Comparison of ENCODE assay signal across 20 cellular contexts in the genomic region with DNA sequence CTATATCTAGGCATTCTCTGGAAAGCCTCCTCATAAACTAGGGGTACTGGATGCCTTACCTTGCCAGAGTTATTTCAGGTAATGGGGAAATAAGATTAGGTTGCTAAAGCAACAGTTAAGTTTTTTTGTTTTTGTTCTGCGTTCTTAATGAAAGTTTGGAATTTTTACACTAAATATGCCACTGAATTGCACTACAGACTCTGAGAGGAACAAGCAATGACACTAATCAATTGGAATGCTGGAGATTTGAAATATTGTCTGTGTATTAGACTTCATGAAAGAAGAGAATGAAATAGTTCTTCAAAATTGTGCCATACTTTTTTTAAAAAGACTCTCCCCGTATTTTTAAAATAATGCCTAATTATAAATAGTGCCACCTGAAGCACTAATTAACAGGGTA.
"Had no signal": no experiment of that assay in that cellular context is flagged by ENCODE, and none has a peak within 500 bp of the region (broad histone marks: within the 10 kb centered on the region; RNA-seq: fewer than 3 reads in every experiment).

No MANE protein-coding gene starts in this region.

- DNase-seq: activated CD4-positive, alpha-beta memory T cell treated with anti-CD3 and anti-CD28 coated beads for 36 hours; activated CD4-positive, alpha-beta T cell treated with anti-CD3 and anti-CD28 coated beads for 36 hours; activated naive CD4-positive, alpha-beta T cell; activated naive CD8-positive, alpha-beta T cell treated with anti-CD3 and anti-CD28 coated beads, Interleukin-2, amount 10 ng/mL, durations not matched to agents 7 days and 5 days; activated T-cell treated with anti-CD3 and anti-CD28 coated beads for 4 hours; brain microvascular endothelial cell; central memory CD4-positive, alpha-beta T cell; erythroblast; heart left ventricle; kidney glomerular epithelial cell; left ventricle myocardium inferior; mammary epithelial cell; nephron progenitor cell; uterus had no signal

- H3K4me1 ChIP-seq: gastroesophageal sphincter, heart left ventricle, left ventricle myocardium inferior, right atrium auricular region, uterus had no signal

- H3K27ac ChIP-seq: brain microvascular endothelial cell, coronary artery, gastroesophageal sphincter, heart left ventricle, left ventricle myocardium inferior, prostate gland, right atrium auricular region, uterus had no signal

- H3K27me3 ChIP-seq: brain microvascular endothelial cell, gastroesophageal sphincter, heart left ventricle, right atrium auricular region, tibial nerve, uterus had no signal

- H3K9me3 ChIP-seq: prostate gland, right atrium auricular region, uterus had no signal

- H3K36me3 Mint-ChIP-seq: activated CD4-positive, alpha-beta memory T cell treated with anti-CD3 and anti-CD28 coated beads for 36 hours; activated naive CD8-positive, alpha-beta T cell treated with anti-CD3 and anti-CD28 coated beads, Interleukin-2, amount 10 ng/mL, durations not matched to agents 7 days and 5 days had no signal

- H3K4me1 Mint-ChIP-seq: activated CD4-positive, alpha-beta T cell treated with anti-CD3 and anti-CD28 coated beads for 36 hours; activated naive CD8-positive, alpha-beta T cell treated with anti-CD3 and anti-CD28 coated beads, Interleukin-2, amount 10 ng/mL, durations not matched to agents 7 days and 5 days; nephron progenitor cell had no signal

- H3K4me3 Mint-ChIP-seq: activated CD4-positive, alpha-beta memory T cell treated with anti-CD3 and anti-CD28 coated beads for 36 hours; activated CD4-positive, alpha-beta T cell treated with anti-CD3 and anti-CD28 coated beads for 36 hours; activated naive CD8-positive, alpha-beta T cell treated with anti-CD3 and anti-CD28 coated beads, Interleukin-2, amount 10 ng/mL, durations not matched to agents 7 days and 5 days; nephron progenitor cell; stimulated activated naive CD8-positive, alpha-beta T cell treated with anti-CD3 and anti-CD28 coated beads, Interleukin-15, Interleukin-2, amounts not matched to agents 100 ng/mL and 50 ng/mL, for 24 hours had no signal

- H3K9me3 Mint-ChIP-seq: activated naive CD8-positive, alpha-beta T cell treated with anti-CD3 and anti-CD28 coated beads, Interleukin-2, amount 10 ng/mL, durations not matched to agents 7 days and 5 days had no signal

- H3K36me3 ChIP-seq: gastroesophageal sphincter, prostate gland, right atrium auricular region, uterus had no signal

- H3K27ac Mint-ChIP-seq: activated CD4-positive, alpha-beta memory T cell treated with anti-CD3 and anti-CD28 coated beads for 36 hours; activated CD4-positive, alpha-beta T cell treated with anti-CD3 and anti-CD28 coated beads for 36 hours; activated naive CD8-positive, alpha-beta T cell treated with anti-CD3 and anti-CD28 coated beads, Interleukin-2, amount 10 ng/mL, durations not matched to agents 7 days and 5 days; nephron progenitor cell; stimulated activated naive CD8-positive, alpha-beta T cell treated with anti-CD3 and anti-CD28 coated beads, Interleukin-15, Interleukin-2, amounts not matched to agents 100 ng/mL and 50 ng/mL, for 24 hours had no signal

- H3K27me3 Mint-ChIP-seq: activated CD4-positive, alpha-beta memory T cell treated with anti-CD3 and anti-CD28 coated beads for 36 hours; activated CD4-positive, alpha-beta T cell treated with anti-CD3 and anti-CD28 coated beads for 36 hours; activated naive CD8-positive, alpha-beta T cell treated with anti-CD3 and anti-CD28 coated beads, Interleukin-2, amount 10 ng/mL, durations not matched to agents 7 days and 5 days; stimulated activated naive CD8-positive, alpha-beta T cell treated with anti-CD3 and anti-CD28 coated beads, Interleukin-15, Interleukin-2, amounts not matched to agents 100 ng/mL and 50 ng/mL, for 24 hours had no signal

- ATAC-seq: activated CD4-positive, alpha-beta T cell treated with anti-CD3 and anti-CD28 coated beads for 36 hours; gastroesophageal sphincter; heart left ventricle had no signal

- H3K4me3 ChIP-seq: coronary artery, gastroesophageal sphincter, heart left ventricle, left ventricle myocardium inferior, prostate gland, right atrium auricular region, tibial nerve, uterus had no signal
